1 cellular context compared by ENCODE assay signal in the genomic region with DNA sequence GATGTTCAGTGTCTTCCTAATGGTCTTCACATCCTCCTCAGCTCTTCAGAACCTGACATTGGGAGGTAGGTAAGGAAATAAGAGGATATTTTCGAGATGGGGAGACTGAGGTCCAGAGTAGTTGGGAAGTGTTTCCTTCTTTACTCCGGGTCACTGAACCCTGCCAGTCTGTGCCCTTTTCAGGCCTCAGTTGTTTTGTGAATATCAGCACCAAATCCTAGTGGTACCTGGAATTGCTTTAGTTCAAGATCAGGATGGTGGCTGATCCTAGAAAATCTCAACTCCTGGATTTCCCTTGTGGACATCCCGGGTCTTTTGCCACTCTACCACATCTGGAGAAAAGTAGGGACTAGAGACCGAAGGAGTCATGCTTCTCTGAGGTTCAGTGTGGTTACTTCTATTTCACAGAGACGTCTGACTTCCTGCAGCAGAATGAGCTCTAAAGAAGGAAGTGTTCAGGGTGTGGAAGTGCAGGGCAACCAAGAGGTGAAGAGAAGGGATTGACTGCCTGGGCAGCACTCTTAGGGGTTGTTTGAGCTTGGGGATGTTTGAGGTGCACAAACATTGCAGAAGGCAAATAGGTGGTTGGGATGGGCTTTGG.
TF ChIP-seq lines count a peak whose summit lies in the region.

No MANE protein-coding gene starts in this region.

TF ChIP-seq in IMR-90, 13 proteins besides CTCF, POLR2A, EP300 and RAD21:
- TF ChIP-seq NFE2L2 (IDR thresholded peaks at IDR 0.05; ENCODE audit: low read depth, low read length) (no peak), MAZ (IDR thresholded peaks at IDR 0.05; ENCODE audit: borderline replicate concordance, low read depth, low read length) (no peak), MXI1 (IDR thresholded peaks at IDR 0.05; ENCODE audit: borderline replicate concordance, low read depth, low read length) (no peak), RCOR1 (IDR thresholded peaks at IDR 0.05; ENCODE audit: insufficient replicate concordance, low read length) (no peak), SMC3 (IDR thresholded peaks at IDR 0.05; ENCODE audit: low read depth, low read length) (no peak), MAFK (IDR thresholded peaks at IDR 0.05; ENCODE audit: low read depth, low read length) (no peak)
